In the genomic region with DNA sequence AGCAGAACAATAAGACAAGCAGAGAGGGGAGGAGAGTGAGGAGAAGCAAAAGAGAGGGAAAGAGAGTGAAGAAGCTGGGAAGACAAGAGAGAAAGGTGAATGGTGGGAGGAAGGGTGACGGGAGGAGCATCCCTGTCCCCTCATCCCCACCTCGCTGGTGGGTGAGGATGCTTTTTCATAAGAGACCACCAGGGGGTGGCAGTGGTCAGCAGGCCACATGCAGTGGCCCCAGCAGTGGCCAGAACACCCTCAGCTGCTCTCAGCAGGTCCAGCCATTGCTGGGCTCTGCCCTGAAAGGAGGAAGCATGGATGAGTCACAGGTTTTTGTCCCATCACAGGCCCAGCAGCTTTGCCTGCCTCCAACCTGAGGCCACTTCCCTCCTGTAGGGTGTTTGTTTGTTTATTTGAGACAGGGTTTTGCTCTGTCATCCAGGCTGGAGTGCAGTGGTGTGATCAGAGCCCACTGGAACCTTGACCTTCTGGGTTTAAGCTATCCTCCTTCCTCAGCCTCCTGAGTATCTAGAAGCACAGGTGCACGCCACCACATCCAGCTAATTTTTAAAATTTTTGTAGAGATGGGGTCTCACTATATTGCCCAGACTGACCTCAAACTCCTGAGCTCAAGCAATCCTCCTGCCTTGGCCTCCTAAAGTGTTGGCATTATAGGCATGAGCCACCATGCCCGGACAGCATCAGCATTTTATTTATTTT, we compare ENCODE assay signal across 1 cellular context.
TF ChIP-seq lines count a peak whose summit lies in the region.

No MANE protein-coding gene starts in this region.

TF ChIP-seq in HepG2, 621 proteins besides CTCF, POLR2A, EP300 and RAD21 (continued from another document and continues in another):
- TF ChIP-seq, protein P1, sequence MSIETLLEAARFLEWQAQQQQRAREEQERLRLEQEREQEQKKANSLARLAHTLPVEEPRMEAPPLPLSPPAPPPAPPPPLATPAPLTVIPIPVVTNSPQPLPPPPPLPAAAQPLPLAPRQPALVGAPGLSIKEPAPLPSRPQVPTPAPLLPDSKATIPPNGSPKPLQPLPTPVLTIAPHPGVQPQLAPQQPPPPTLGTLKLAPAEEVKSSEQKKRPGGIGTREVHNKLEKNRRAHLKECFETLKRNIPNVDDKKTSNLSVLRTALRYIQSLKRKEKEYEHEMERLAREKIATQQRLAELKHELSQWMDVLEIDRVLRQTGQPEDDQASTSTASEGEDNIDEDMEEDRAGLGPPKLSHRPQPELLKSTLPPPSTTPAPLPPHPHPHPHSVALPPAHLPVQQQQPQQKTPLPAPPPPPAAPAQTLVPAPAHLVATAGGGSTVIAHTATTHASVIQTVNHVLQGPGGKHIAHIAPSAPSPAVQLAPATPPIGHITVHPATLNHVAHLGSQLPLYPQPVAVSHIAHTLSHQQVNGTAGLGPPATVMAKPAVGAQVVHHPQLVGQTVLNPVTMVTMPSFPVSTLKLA (IDR thresholded peaks at IDR 0.05): peak; percentile 31; the same call in 1 of the 2 replicates
- TF ChIP-seq ZNF788 (CRISPR knock-in tag; IDR thresholded peaks at IDR 0.05; ENCODE audit: borderline replicate concordance) (peak; percentile 60; the same call in 1 of the 2 replicates), MXI1 (IDR thresholded peaks at IDR 0.05; ENCODE audit: borderline replicate concordance, low read depth, low read length) (peak; percentile 75; the same call in 2 of the 3 replicates), DNMT1 (CRISPR knock-in tag; IDR thresholded peaks at IDR 0.05) (0 out of 2 replicates have a peak, but pooled peaks have one; percentile 33), TAF15 (IDR thresholded peaks at IDR 0.05; ENCODE audit: low read depth, low read length, poor library complexity, severe bottlenecking) (no peak), ERF (CRISPR knock-in tag; IDR thresholded peaks at IDR 0.05) (peak; percentile 80; the same call in 1 of the 2 replicates), MAFK (conservative IDR thresholded peaks at IDR 0.05 in 1 of 2, IDR thresholded peaks at IDR 0.05 in 1 of 2; ENCODE audit: low read length in 2 of 2) (peak in 1 of 2 experiments; percentile 39; a peak in 1 of 4 replicates), NFE2 (CRISPR knock-in tag; IDR thresholded peaks at IDR 0.05) (peak; percentile 81), ZNF768 (CRISPR knock-in tag; IDR thresholded peaks at IDR 0.05) (peak; percentile 68; the same call in 1 of the 2 replicates), HHEX (CRISPR knock-in tag; IDR thresholded peaks at IDR 0.05) (peak; percentile 4; the same call in 1 of the 2 replicates), ZKSCAN8 (CRISPR knock-in tag; IDR thresholded peaks at IDR 0.05; ENCODE audit: borderline replicate concordance) (peak; percentile 54; the same call in 1 of the 2 replicates), ZFX (CRISPR knock-in tag; IDR thresholded peaks at IDR 0.05; ENCODE audit: low read depth) (peak; percentile 46; the same call in 1 of the 2 replicates), ETV6 (CRISPR knock-in tag; conservative IDR thresholded peaks at IDR 0.05) (no peak), FOXA3 (CRISPR knock-in tag; IDR thresholded peaks at IDR 0.05) (peak; percentile 68), CBX2 (IDR thresholded peaks at IDR 0.05; ENCODE audit: low read depth, low read length) (no peak), CBX2 (CRISPR knock-in tag; IDR thresholded peaks at IDR 0.05; ENCODE audit: low read depth) (0 out of 2 replicates have a peak, but pooled peaks have one; percentile 87), FOXO1 (CRISPR knock-in tag; IDR thresholded peaks at IDR 0.05) (peak; percentile 47; the same call in 1 of the 2 replicates), ZNF34 (CRISPR knock-in tag; IDR thresholded peaks at IDR 0.05; ENCODE audit: borderline replicate concordance) (no peak), ZNF136 (CRISPR knock-in tag; IDR thresholded peaks at IDR 0.05; ENCODE audit: low read depth) (no peak), PPARG (CRISPR knock-in tag; conservative IDR thresholded peaks at IDR 0.05) (peak; percentile 68), ZNF781 (CRISPR knock-in tag; IDR thresholded peaks at IDR 0.05; ENCODE audit: borderline replicate concordance, not compliant biosample characterization) (no peak), ZBTB7B (CRISPR knock-in tag; IDR thresholded peaks at IDR 0.05) (peak; percentile 16; the same call in 1 of the 2 replicates), MIER2 (CRISPR knock-in tag; IDR thresholded peaks at IDR 0.05) (peak; percentile 64; the same call in 1 of the 2 replicates), ETV5 (CRISPR knock-in tag; IDR thresholded peaks at IDR 0.05; ENCODE audit: borderline replicate concordance) (peak; percentile 71; the same call in 1 of the 2 replicates), ZNF343 (CRISPR knock-in tag; IDR thresholded peaks at IDR 0.05) (no peak)
- TF ChIP-seq, protein P2, sequence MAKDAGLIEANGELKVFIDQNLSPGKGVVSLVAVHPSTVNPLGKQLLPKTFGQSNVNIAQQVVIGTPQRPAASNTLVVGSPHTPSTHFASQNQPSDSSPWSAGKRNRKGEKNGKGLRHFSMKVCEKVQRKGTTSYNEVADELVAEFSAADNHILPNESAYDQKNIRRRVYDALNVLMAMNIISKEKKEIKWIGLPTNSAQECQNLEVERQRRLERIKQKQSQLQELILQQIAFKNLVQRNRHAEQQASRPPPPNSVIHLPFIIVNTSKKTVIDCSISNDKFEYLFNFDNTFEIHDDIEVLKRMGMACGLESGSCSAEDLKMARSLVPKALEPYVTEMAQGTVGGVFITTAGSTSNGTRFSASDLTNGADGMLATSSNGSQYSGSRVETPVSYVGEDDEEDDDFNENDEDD (CRISPR knock-in tag; IDR thresholded peaks at IDR 0.05; ENCODE audit: borderline replicate concordance): 0 out of 2 replicates have a peak, but pooled peaks have one; percentile 9
- TF ChIP-seq, protein P3, sequence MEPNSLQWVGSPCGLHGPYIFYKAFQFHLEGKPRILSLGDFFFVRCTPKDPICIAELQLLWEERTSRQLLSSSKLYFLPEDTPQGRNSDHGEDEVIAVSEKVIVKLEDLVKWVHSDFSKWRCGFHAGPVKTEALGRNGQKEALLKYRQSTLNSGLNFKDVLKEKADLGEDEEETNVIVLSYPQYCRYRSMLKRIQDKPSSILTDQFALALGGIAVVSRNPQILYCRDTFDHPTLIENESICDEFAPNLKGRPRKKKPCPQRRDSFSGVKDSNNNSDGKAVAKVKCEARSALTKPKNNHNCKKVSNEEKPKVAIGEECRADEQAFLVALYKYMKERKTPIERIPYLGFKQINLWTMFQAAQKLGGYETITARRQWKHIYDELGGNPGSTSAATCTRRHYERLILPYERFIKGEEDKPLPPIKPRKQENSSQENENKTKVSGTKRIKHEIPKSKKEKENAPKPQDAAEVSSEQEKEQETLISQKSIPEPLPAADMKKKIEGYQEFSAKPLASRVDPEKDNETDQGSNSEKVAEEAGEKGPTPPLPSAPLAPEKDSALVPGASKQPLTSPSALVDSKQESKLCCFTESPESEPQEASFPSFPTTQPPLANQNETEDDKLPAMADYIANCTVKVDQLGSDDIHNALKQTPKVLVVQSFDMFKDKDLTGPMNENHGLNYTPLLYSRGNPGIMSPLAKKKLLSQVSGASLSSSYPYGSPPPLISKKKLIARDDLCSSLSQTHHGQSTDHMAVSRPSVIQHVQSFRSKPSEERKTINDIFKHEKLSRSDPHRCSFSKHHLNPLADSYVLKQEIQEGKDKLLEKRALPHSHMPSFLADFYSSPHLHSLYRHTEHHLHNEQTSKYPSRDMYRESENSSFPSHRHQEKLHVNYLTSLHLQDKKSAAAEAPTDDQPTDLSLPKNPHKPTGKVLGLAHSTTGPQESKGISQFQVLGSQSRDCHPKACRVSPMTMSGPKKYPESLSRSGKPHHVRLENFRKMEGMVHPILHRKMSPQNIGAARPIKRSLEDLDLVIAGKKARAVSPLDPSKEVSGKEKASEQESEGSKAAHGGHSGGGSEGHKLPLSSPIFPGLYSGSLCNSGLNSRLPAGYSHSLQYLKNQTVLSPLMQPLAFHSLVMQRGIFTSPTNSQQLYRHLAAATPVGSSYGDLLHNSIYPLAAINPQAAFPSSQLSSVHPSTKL (CRISPR knock-in tag; IDR thresholded peaks at IDR 0.05): peak; percentile 74
- TF ChIP-seq, protein P4, sequence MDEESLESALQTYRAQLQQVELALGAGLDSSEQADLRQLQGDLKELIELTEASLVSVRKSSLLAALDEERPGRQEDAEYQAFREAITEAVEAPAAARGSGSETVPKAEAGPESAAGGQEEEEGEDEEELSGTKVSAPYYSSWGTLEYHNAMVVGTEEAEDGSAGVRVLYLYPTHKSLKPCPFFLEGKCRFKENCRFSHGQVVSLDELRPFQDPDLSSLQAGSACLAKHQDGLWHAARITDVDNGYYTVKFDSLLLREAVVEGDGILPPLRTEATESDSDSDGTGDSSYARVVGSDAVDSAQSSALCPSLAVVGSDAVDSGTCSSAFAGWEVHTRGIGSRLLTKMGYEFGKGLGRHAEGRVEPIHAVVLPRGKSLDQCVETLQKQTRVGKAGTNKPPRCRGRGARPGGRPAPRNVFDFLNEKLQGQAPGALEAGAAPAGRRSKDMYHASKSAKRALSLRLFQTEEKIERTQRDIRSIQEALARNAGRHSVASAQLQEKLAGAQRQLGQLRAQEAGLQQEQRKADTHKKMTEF (CRISPR knock-in tag; IDR thresholded peaks at IDR 0.05): peak; percentile 79
- TF ChIP-seq, protein P5, sequence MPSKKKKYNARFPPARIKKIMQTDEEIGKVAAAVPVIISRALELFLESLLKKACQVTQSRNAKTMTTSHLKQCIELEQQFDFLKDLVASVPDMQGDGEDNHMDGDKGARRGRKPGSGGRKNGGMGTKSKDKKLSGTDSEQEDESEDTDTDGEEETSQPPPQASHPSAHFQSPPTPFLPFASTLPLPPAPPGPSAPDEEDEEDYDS (CRISPR knock-in tag; IDR thresholded peaks at IDR 0.05): peak; percentile 38; the same call in 1 of the 2 replicates
- TF ChIP-seq, protein P6, sequence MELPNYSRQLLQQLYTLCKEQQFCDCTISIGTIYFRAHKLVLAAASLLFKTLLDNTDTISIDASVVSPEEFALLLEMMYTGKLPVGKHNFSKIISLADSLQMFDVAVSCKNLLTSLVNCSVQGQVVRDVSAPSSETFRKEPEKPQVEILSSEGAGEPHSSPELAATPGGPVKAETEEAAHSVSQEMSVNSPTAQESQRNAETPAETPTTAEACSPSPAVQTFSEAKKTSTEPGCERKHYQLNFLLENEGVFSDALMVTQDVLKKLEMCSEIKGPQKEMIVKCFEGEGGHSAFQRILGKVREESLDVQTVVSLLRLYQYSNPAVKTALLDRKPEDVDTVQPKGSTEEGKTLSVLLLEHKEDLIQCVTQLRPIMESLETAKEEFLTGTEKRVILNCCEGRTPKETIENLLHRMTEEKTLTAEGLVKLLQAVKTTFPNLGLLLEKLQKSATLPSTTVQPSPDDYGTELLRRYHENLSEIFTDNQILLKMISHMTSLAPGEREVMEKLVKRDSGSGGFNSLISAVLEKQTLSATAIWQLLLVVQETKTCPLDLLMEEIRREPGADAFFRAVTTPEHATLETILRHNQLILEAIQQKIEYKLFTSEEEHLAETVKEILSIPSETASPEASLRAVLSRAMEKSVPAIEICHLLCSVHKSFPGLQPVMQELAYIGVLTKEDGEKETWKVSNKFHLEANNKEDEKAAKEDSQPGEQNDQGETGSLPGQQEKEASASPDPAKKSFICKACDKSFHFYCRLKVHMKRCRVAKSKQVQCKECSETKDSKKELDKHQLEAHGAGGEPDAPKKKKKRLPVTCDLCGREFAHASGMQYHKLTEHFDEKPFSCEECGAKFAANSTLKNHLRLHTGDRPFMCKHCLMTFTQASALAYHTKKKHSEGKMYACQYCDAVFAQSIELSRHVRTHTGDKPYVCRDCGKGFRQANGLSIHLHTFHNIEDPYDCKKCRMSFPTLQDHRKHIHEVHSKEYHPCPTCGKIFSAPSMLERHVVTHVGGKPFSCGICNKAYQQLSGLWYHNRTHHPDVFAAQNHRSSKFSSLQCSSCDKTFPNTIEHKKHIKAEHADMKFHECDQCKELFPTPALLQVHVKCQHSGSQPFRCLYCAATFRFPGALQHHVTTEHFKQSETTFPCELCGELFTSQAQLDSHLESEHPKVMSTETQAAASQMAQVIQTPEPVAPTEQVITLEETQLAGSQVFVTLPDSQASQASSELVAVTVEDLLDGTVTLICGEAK (IDR thresholded peaks at IDR 0.05): no peak
- TF ChIP-seq, protein P6 (CRISPR knock-in tag; IDR thresholded peaks at IDR 0.05): peak; percentile 20; the same call in 1 of the 2 replicates
- TF ChIP-seq, protein P7, sequence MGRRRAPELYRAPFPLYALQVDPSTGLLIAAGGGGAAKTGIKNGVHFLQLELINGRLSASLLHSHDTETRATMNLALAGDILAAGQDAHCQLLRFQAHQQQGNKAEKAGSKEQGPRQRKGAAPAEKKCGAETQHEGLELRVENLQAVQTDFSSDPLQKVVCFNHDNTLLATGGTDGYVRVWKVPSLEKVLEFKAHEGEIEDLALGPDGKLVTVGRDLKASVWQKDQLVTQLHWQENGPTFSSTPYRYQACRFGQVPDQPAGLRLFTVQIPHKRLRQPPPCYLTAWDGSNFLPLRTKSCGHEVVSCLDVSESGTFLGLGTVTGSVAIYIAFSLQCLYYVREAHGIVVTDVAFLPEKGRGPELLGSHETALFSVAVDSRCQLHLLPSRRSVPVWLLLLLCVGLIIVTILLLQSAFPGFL (CRISPR knock-in tag; IDR thresholded peaks at IDR 0.05): no peak
- TF ChIP-seq, protein P8, sequence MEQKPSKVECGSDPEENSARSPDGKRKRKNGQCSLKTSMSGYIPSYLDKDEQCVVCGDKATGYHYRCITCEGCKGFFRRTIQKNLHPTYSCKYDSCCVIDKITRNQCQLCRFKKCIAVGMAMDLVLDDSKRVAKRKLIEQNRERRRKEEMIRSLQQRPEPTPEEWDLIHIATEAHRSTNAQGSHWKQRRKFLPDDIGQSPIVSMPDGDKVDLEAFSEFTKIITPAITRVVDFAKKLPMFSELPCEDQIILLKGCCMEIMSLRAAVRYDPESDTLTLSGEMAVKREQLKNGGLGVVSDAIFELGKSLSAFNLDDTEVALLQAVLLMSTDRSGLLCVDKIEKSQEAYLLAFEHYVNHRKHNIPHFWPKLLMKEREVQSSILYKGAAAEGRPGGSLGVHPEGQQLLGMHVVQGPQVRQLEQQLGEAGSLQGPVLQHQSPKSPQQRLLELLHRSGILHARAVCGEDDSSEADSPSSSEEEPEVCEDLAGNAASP (CRISPR knock-in tag; IDR thresholded peaks at IDR 0.05; ENCODE audit: borderline replicate concordance): peak; percentile 76
